Comparison of ENCODE assay signal across 9 cellular contexts in genomic region chr17:12342609-12343248, GRCh38.
DNase-seq lines count a peak whose midpoint lies in the region; ATAC-seq, FAIRE-seq and TF ChIP-seq lines count a peak whose summit lies in the region.
"Had no signal": no experiment of that assay in that cellular context is flagged by ENCODE, and none has a peak within 500 bp of the region (broad histone marks: within the 10 kb centered on the region; RNA-seq: fewer than 3 reads in every experiment).

No MANE protein-coding gene starts in this region.

- TF ChIP-seq POLR2A in HepG2 (IDR thresholded peaks at IDR 0.05; ENCODE audit: insufficient read depth in 1 of 2, low read depth in 2 of 2, low read length in 2 of 2) (no peak), right lobe of liver (IDR thresholded peaks at IDR 0.05) (no peak), NB4 (IDR thresholded peaks at IDR 0.05; ENCODE audit: extremely low read depth, insufficient read length) (no peak), GM18505 (IDR thresholded peaks at IDR 0.05; ENCODE audit: borderline replicate concordance, extremely low read depth, insufficient read depth, insufficient read length) (no peak)

- H3K36me3 ChIP-seq in HepG2 (replicated peaks in 1 of 2; ENCODE audit: control insufficient read depth in 1 of 2, insufficient read depth in 2 of 2, low read length in 2 of 2) (no peaks in the 10 kb centered on the region), right lobe of liver (no peaks in the 10 kb centered on the region)

- intact Hi-C loops in HepG2 (cut with micrococcal nuclease; ENCODE audit: unreplicated experiment), result no loop called here
- intact Hi-C loops in right lobe of liver (cut with DNase I), result no loop called here

- POLR2A ChIA-PET in HepG2 (lab: Yijun Ruan, JAX), result no interaction called here

- no TSS peak for BruUV-seq in HepG2 (replicated peaks; lab: Mats Ljungman, UMichigan)

- H3K4me2 ChIP-seq in HepG2 (ENCODE audit: low read depth, low read length), result no peak overlapping the region

- H3K9me3 ChIP-seq in HepG2 (ENCODE audit: low read length), result no peaks in the 10 kb centered on the region
- H3K9me3 ChIP-seq in right lobe of liver, result no peaks in the 10 kb centered on the region

- H3K4me1 Mint-ChIP-seq in type B pancreatic cell (ENCODE audit: unreplicated experiment), result no peaks in the 10 kb centered on the region

- 5% methylated on average over 6 of the region's 7 CpGs for WGBS in HepG2 (ENCODE audit: low lambda C conversion rate)
- WGBS in right lobe of liver (ENCODE audit: insufficient coverage, low coverage, low lambda C conversion rate, missing lambda C conversion rate), result 36% methylated on average over 7 of the region's 7 CpGs

- H3K4me1 ChIP-seq in HepG2 (ENCODE audit: insufficient read depth, low read length) (no peaks in the 10 kb centered on the region), right lobe of liver (no peaks in the 10 kb centered on the region), foreskin keratinocyte (no peaks in the 10 kb centered on the region)

- H3K9ac ChIP-seq in HepG2 (ENCODE audit: insufficient read depth, low read depth, low read length), result no peak overlapping the region

- DNase-seq in HepG2 (ENCODE audit: low spot score) (no peak), right lobe of liver (no peak), NB4 (ENCODE audit: low read depth) (peak; percentile 45), foreskin keratinocyte (no peak), type B pancreatic cell (ENCODE audit: extremely low spot score, unreplicated experiment) (no peak)
- no peak for DNase-seq in activated effector memory CD4-positive, alpha-beta T cell treated with Interleukin-2 at 50 U/mL for 16 hours
- DNase-seq: activated CD4-positive, CD25-positive, alpha-beta regulatory T cell treated with anti-CD3 and anti-CD28 coated beads, Interleukin-2, amount 50 U/mL, for 72 hours had no signal

- H3K4me3 ChIP-seq in HepG2 (replicated peaks in 1 of 3; ENCODE audit: insufficient read depth in 1 of 3, low read depth in 2 of 3, low read length in 3 of 3), result no peak overlapping the region
- no peak overlapping the region for H3K4me3 ChIP-seq in right lobe of liver
- no peak overlapping the region for H3K4me3 ChIP-seq in NB4 (ENCODE audit: low read depth, low read length)

- H3K27ac Mint-ChIP-seq in type B pancreatic cell, result no peak overlapping the region

- no peaks in the 10 kb centered on the region for H3K79me2 ChIP-seq in HepG2 (ENCODE audit: insufficient read depth, low read length)

- no peak overlapping the region for H3K4me3 Mint-ChIP-seq in type B pancreatic cell

- no peak for FAIRE-seq in HepG2 (lab: Jason Lieb, UNC)

- TF ChIP-seq CTCF in HepG2 (CRISPR knock-in tag; IDR thresholded peaks at IDR 0.05) (peak; percentile 35; the same call in 1 of the 2 replicates), right lobe of liver (IDR thresholded peaks at IDR 0.05) (peak in 1 of 4 donors; percentile 16), NB4 (IDR thresholded peaks at IDR 0.05; ENCODE audit: low read depth, low read length) (peak; percentile 80), foreskin keratinocyte (conservative IDR thresholded peaks at IDR 0.05) (peak; percentile 22), type B pancreatic cell (conservative IDR thresholded peaks at IDR 0.05) (peak; percentile 58)

- H3K36me3 Mint-ChIP-seq in type B pancreatic cell, result no peaks in the 10 kb centered on the region

- H3K27me3 ChIP-seq in HepG2 (ENCODE audit: control insufficient read depth in 1 of 2, insufficient read depth in 2 of 2, low read length in 2 of 2) (no peaks in the 10 kb centered on the region), right lobe of liver (peaks cover 0 to 6% of the 10 kb centered on the region in 2 donors), foreskin keratinocyte (no peaks in the 10 kb centered on the region)

- H3K27ac ChIP-seq in HepG2 (ENCODE audit: extremely low read length, insufficient read depth, low read length) (no peak overlapping the region), right lobe of liver (no peak overlapping the region), foreskin keratinocyte (no peak overlapping the region)

- in situ Hi-C loops in HepG2 (cut with HindIII; ENCODE audit: extremely low pct_ligation_motif_present, low pct_unique_long_range_greater_than_20kb), result no loop called here

- CTCF ChIA-PET in HepG2 (lab: Yijun Ruan, JAX; ENCODE audit: low intra/inter-chr PET ratio, low total read pairs), result interaction anchor here (1.1 kb wide), 1 partner anchor 325 kb away, joined by 5 read pairs; no protein-coding TSS in a partner anchor

- H2AFZ ChIP-seq in HepG2 (ENCODE audit: low read length), result no peak overlapping the region

- no peaks in the 10 kb centered on the region for H3K9me3 Mint-ChIP-seq in type B pancreatic cell

- ATAC-seq in HepG2 (no peak), right lobe of liver (no peak), foreskin keratinocyte (no peak), HG02870 (IDR thresholded peaks at IDR 0.05; ENCODE audit: unreplicated experiment) (no peak), GM18505 (IDR thresholded peaks at IDR 0.05; ENCODE audit: unreplicated experiment) (no peak)

- TF ChIP-seq EP300 in HepG2 (IDR thresholded peaks at IDR 0.05; ENCODE audit: low read depth in 2 of 2, low read length in 2 of 2) (no peak), HepG2 (CRISPR knock-in tag; IDR thresholded peaks at IDR 0.05; ENCODE audit: borderline replicate concordance) (no peak)

- H4K20me1 ChIP-seq in HepG2 (ENCODE audit: insufficient read depth, low read length), result no peaks in the 10 kb centered on the region

- TF ChIP-seq RAD21 in HepG2 (CRISPR knock-in tag; IDR thresholded peaks at IDR 0.05), result no peak

- no peaks in the 10 kb centered on the region for H3K27me3 Mint-ChIP-seq in type B pancreatic cell

TF ChIP-seq in HepG2, 621 proteins besides CTCF, POLR2A, EP300 and RAD21:
- peak; percentile 14; the same call in 1 of the 2 replicates for TF ChIP-seq SMC3 (IDR thresholded peaks at IDR 0.05; ENCODE audit: low read length)
- TF ChIP-seq YY1 (IDR thresholded peaks at IDR 0.05; ENCODE audit: insufficient read depth, insufficient replicate concordance, low read depth, low read length), result no peak
- peak; percentile 18; the same call in 1 of the 2 replicates for TF ChIP-seq STAG1 (CRISPR knock-in tag; IDR thresholded peaks at IDR 0.05)
- TF ChIP-seq ZNF143 (CRISPR knock-in tag; IDR thresholded peaks at IDR 0.05), result no peak
